8 cellular contexts compared by ENCODE assay signal in genomic region chr1:243287652-243288051, GRCh38. TPM values are rescaled to one million over a fixed set of nuclear protein-coding genes. Genes with fewer than 3 reads are reported as not detected.
DNase-seq lines count a peak whose midpoint lies in the region; ATAC-seq, FAIRE-seq and TF ChIP-seq lines count a peak whose summit lies in the region.

No MANE protein-coding gene starts in this region.

- intact Hi-C loops in Right ventricle myocardium inferior (cut with DNase I) (no loop called here), left ventricle myocardium inferior (cut with micrococcal nuclease) (no loop called here), endothelial cell of umbilical vein (cut with micrococcal nuclease) (loop anchor here (1.0 to 5.0 kb wide), 4 partner anchors 19 to 875 kb away; partner anchors contain the start of gene CEP170), sigmoid colon (cut with DNase I) (no loop called here)

- POLR2A ChIA-PET in endothelial cell of umbilical vein (lab: Charles Lee): interaction anchor here (1.0 to 1.3 kb wide), 2 partner anchors 23 to 32 kb away, joined by 3 to 19 read pairs; partner anchors contain the start of genes CEP170 and SDCCAG8

- TF ChIP-seq POLR2A in endothelial cell of umbilical vein (IDR thresholded peaks at IDR 0.05; ENCODE audit: low read depth, low read length) (no peak), sigmoid colon (IDR thresholded peaks at IDR 0.05) (no peak)

- CTCF ChIA-PET in endothelial cell of umbilical vein (lab: Charles Lee): interaction anchor here (0.7 to 2.5 kb wide), 4 partner anchors 15 to 48 kb away, joined by 3 to 18 read pairs (median 6); partner anchors contain the start of genes CEP170 and SDCCAG8

- no peak overlapping the region for H2AFZ ChIP-seq in endothelial cell of umbilical vein (ENCODE audit: low read depth, low read length)

- peaks cover 18% of the 10 kb centered on the region for H3K4me1 ChIP-seq in left ventricle myocardium inferior
- H3K4me1 ChIP-seq in endothelial cell of umbilical vein (ENCODE audit: control insufficient read depth, extremely low read depth, insufficient read depth, low read length): peaks cover 46% of the 10 kb centered on the region
- H3K4me1 ChIP-seq in BE2C: no peaks in the 10 kb centered on the region
- H3K4me1 ChIP-seq in sigmoid colon: no peaks in the 10 kb centered on the region

- H3K79me2 ChIP-seq in endothelial cell of umbilical vein (ENCODE audit: control insufficient read depth, insufficient read depth, low read length): peaks cover 29% of the 10 kb centered on the region

- WGBS in sigmoid colon, 2 donors: 27 to 73% methylated on average over 1 of the region's 1 CpG

- no peaks in the 10 kb centered on the region for H3K27me3 ChIP-seq in left ventricle myocardium inferior (ENCODE audit: low read depth)
- H3K27me3 ChIP-seq in endothelial cell of umbilical vein (ENCODE audit: control insufficient read depth in 2 of 2, insufficient read depth in 2 of 2, low read length in 2 of 2): no peaks in the 10 kb centered on the region
- no peaks in the 10 kb centered on the region for H3K27me3 ChIP-seq in BE2C
- no peaks in the 10 kb centered on the region for H3K27me3 ChIP-seq in sigmoid colon

- H3K9me3 ChIP-seq in left ventricle myocardium inferior (replicated peaks): peaks cover under 1% of the 10 kb centered on the region
- H3K9me3 ChIP-seq in endothelial cell of umbilical vein (replicated peaks; ENCODE audit: control insufficient read depth, insufficient read depth, low read length): no peaks in the 10 kb centered on the region
- no peaks in the 10 kb centered on the region for H3K9me3 ChIP-seq in BE2C
- H3K9me3 ChIP-seq in sigmoid colon: no peaks in the 10 kb centered on the region

- peak; percentile 52 for ATAC-seq in Right ventricle myocardium inferior
- ATAC-seq in HG02885 (IDR thresholded peaks at IDR 0.05; ENCODE audit: poor library complexity, unreplicated experiment): peak; percentile 97

- peaks cover 61% of the 10 kb centered on the region for H3K36me3 ChIP-seq in left ventricle myocardium inferior
- peaks cover 0 to 2% of the 10 kb centered on the region in 2 experiments for H3K36me3 ChIP-seq in endothelial cell of umbilical vein (ENCODE audit: control insufficient read depth in 2 of 2, extremely low read depth in 1 of 2, insufficient read depth in 2 of 2, low read length in 2 of 2)
- H3K36me3 ChIP-seq in BE2C: peaks cover 8% of the 10 kb centered on the region
- H3K36me3 ChIP-seq in sigmoid colon: peaks cover 0 to 44% (median 6%) of the 10 kb centered on the region in 4 donors

- BruUV-seq in endothelial cell of umbilical vein (replicated peaks; lab: Mats Ljungman, UMichigan): no TSS peak

- H3K27ac ChIP-seq in left ventricle myocardium inferior (replicated peaks) (no peak overlapping the region), endothelial cell of umbilical vein (ENCODE audit: insufficient read depth, low read depth, low read length) (peak overlapping the region; percentile 98), sigmoid colon (peak overlapping the region in 1 of 4 donors; percentile 55)

- H3K9ac ChIP-seq in endothelial cell of umbilical vein (replicated peaks; ENCODE audit: extremely low read depth, insufficient read depth, low read length): peak overlapping the region; percentile 79

- H4K20me1 ChIP-seq in endothelial cell of umbilical vein (replicated peaks; ENCODE audit: control insufficient read depth, extremely low read depth, insufficient read depth, low read length): no peaks in the 10 kb centered on the region

- H3K4me3 ChIP-seq in left ventricle myocardium inferior (no peak overlapping the region), endothelial cell of umbilical vein (replicated peaks in 1 of 3; ENCODE audit: insufficient read depth in 1 of 3, low read depth in 1 of 3, low read length in 3 of 3) (peak overlapping the region in 1 of 3 experiments; percentile 0), BE2C (ENCODE audit: low read depth, low read length) (no peak overlapping the region), sigmoid colon (no peak overlapping the region)

- no peak for DNase-seq in Right ventricle myocardium inferior (ENCODE audit: missing footprints)
- DNase-seq in left ventricle myocardium inferior: no peak
- peak; percentile 95 for DNase-seq in endothelial cell of umbilical vein (ENCODE audit: low read depth, low spot score)
- DNase-seq in pulmonary artery endothelial cell (ENCODE audit: low read depth, low spot score): peak; percentile 91
- no peak for DNase-seq in BE2C
- DNase-seq in sigmoid colon: no peak

- H3K9me1 ChIP-seq in endothelial cell of umbilical vein (replicated peaks; ENCODE audit: control insufficient read depth, extremely low read depth, insufficient read depth, low read length): no peaks in the 10 kb centered on the region

- peak; percentile 85 for FAIRE-seq in endothelial cell of umbilical vein (lab: Jason Lieb, UNC)

- H3K4me2 ChIP-seq in endothelial cell of umbilical vein (ENCODE audit: insufficient read depth, low read length): peak overlapping the region; percentile 76

- dilution Hi-C loops in endothelial cell of umbilical vein (cut with MboI; ENCODE audit: extremely low pct_ligation_motif_present, low sequenced_read_pairs): no loop called here

- no peak for TF ChIP-seq EP300 in sigmoid colon (IDR thresholded peaks at IDR 0.05)

- TF ChIP-seq CTCF in left ventricle myocardium inferior (IDR thresholded peaks at IDR 0.05; ENCODE audit: borderline replicate concordance) (no peak), endothelial cell of umbilical vein (IDR thresholded peaks at IDR 0.05; ENCODE audit: extremely low read depth in 1 of 2, insufficient read depth in 1 of 2, low read depth in 1 of 2, low read length in 2 of 2) (no peak), BE2C (IDR thresholded peaks at IDR 0.05; ENCODE audit: low read depth, low read length) (no peak), sigmoid colon (IDR thresholded peaks at IDR 0.05) (no peak)

TF ChIP-seq in endothelial cell of umbilical vein, 7 proteins besides CTCF, POLR2A, EP300 and RAD21:
- TF ChIP-seq GATA2 (IDR thresholded peaks at IDR 0.05; ENCODE audit: insufficient read depth, insufficient read length, low read depth, low read length): peak; percentile 37
- TF ChIP-seq MYC (IDR thresholded peaks at IDR 0.05; ENCODE audit: low read depth, low read length): peak; percentile 93
- peak; percentile 99 for TF ChIP-seq FOS (IDR thresholded peaks at IDR 0.05; ENCODE audit: borderline replicate concordance, insufficient read depth, low read length)
- TF ChIP-seq MAX (IDR thresholded peaks at IDR 0.05; ENCODE audit: insufficient read depth, insufficient read length): peak; percentile 81
- TF ChIP-seq EZH2 (IDR thresholded peaks at IDR 0.05; ENCODE audit: borderline replicate concordance, low read depth, low read length, severe bottlenecking): no peak
- peak; percentile 91 for TF ChIP-seq POLR2AphosphoS5 (IDR thresholded peaks at IDR 0.05; ENCODE audit: insufficient read depth, low read depth, low read length)
- TF ChIP-seq JUN (IDR thresholded peaks at IDR 0.05; ENCODE audit: borderline replicate concordance, insufficient read depth, insufficient read length, low read depth): peak; percentile 99

RNA-seq across cellular contexts. Expression of gene SDCCAG8, which starts 31.8 kb away (rescaled TPM):
- total RNA-seq in Right ventricle myocardium inferior (18.3 TPM), left ventricle myocardium inferior (21.4 TPM), endothelial cell of umbilical vein (25.7 and 29.4 TPM in 2 replicates), pulmonary artery endothelial cell (46.3 and 48.0 TPM in 2 replicates), sigmoid colon (10 to 100 TPM; 30.3 to 49.7 (median 40.2) TPM)
- polyA plus RNA-seq in PFSK-1 (2012; ENCODE audit: insufficient read length, low read depth): 14.0 TPM
- polyA plus RNA-seq in endothelial cell of umbilical vein (14.6 and 15.8 TPM in 2 replicates), sigmoid colon (10 to 100 TPM; 15.6 to 21.3 (median 16.3) TPM)
- 18.1 TPM in 2 replicates for polyA plus RNA-seq in endothelial cell of umbilical vein (2011; cell fraction: cytosol; rRNA removed)
- 36.7 and 37.2 TPM in 2 replicates for polyA plus RNA-seq in endothelial cell of umbilical vein (2011; cell fraction: nucleus; rRNA removed)
- 26.2 and 33.2 TPM in 2 replicates for polyA plus RNA-seq in endothelial cell of umbilical vein (2012)
- 19.6 and 22.1 TPM in 2 replicates for polyA minus RNA-seq in endothelial cell of umbilical vein
- 13.3 TPM for polyA minus RNA-seq in endothelial cell of umbilical vein (2011; cell fraction: cytosol; rRNA and poly(A)+ RNA removed)
- polyA minus RNA-seq in endothelial cell of umbilical vein (2011; cell fraction: nucleus; rRNA and poly(A)+ RNA removed): 51.3 and 60.5 TPM in 2 replicates
- polyA plus RNA-seq in BE2C (2012; ENCODE audit: insufficient read depth, insufficient read length, low read depth): 25.6 TPM

RNA-seq across cellular contexts. Expression of gene CEP170, which starts 32.6 kb away (rescaled TPM):
- total RNA-seq in Right ventricle myocardium inferior (44.7 TPM), left ventricle myocardium inferior (51.3 TPM), endothelial cell of umbilical vein (222 and 225 TPM in 2 replicates), pulmonary artery endothelial cell (201 and 225 TPM in 2 replicates), sigmoid colon (10 to 100 TPM; 27.6 to 46.3 (median 33.6) TPM)
- polyA plus RNA-seq in PFSK-1 (2012; ENCODE audit: insufficient read length, low read depth): 68.6 TPM
- polyA plus RNA-seq in endothelial cell of umbilical vein (40.0 and 49.6 TPM in 2 replicates), sigmoid colon (1 to 10 TPM; 4.6 to 8.9 (median 7.8) TPM)
- 51.3 and 54.3 TPM in 2 replicates for polyA plus RNA-seq in endothelial cell of umbilical vein (2011; cell fraction: cytosol; rRNA removed)
- polyA plus RNA-seq in endothelial cell of umbilical vein (2011; cell fraction: nucleus; rRNA removed): 201 and 269 TPM in 2 replicates
- polyA plus RNA-seq in endothelial cell of umbilical vein (2012): 102 and 130 TPM in 2 replicates
- 255 and 256 TPM in 2 replicates for polyA minus RNA-seq in endothelial cell of umbilical vein
- 34.8 TPM for polyA minus RNA-seq in endothelial cell of umbilical vein (2011; cell fraction: cytosol; rRNA and poly(A)+ RNA removed)
- polyA minus RNA-seq in endothelial cell of umbilical vein (2011; cell fraction: nucleus; rRNA and poly(A)+ RNA removed): 470 and 485 TPM in 2 replicates
- 89.3 TPM for polyA plus RNA-seq in BE2C (2012; ENCODE audit: insufficient read depth, insufficient read length, low read depth)

Comparison
In these comparisons a context has a peak if more than half of its experiments do, and no peak if none do; other contexts are left out.
1. DNase-seq: peak in endothelial cell of umbilical vein (single experiment) and pulmonary artery endothelial cell (single experiment); none in Right ventricle myocardium inferior (single experiment), left ventricle myocardium inferior (single experiment), BE2C (single experiment) and sigmoid colon (single experiment).